24 cellular contexts compared by ENCODE assay signal in the genomic region with DNA sequence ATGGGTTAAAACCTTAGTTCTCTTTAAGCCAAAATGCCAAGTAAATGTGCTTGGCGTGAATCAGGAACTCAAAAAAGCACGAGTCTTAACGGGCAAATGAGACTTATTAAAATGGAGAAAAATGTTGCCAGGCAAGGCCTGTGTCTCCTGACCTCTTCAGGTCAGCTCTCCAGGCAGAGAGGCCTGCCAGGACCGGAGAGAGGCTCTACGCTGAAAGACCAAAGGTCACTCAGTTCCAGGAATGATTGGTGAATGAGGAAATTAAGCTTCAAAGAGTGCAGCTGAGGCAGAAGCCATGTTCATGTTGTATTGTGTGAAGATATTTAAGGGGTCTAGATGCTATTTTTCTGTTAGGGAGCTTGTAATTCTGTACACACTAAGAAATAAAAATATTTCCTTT.
DNase-seq lines count a peak whose midpoint lies in the region; ATAC-seq, FAIRE-seq and TF ChIP-seq lines count a peak whose summit lies in the region.
"Had no signal": no experiment of that assay in that cellular context is flagged by ENCODE, and none has a peak within 500 bp of the region (broad histone marks: within the 10 kb centered on the region; RNA-seq: fewer than 3 reads in every experiment).

No MANE protein-coding gene starts in this region.

- no peaks in the 10 kb centered on the region for H3K27me3 Mint-ChIP-seq in Caco-2 (ENCODE audit: insufficient read depth, unreplicated experiment)
- peaks cover 0 to 16% of the 10 kb centered on the region in 2 donors for H3K27me3 Mint-ChIP-seq in effector memory CD8-positive, alpha-beta T cell

- no peak for TF ChIP-seq POLR2A in uterus (IDR thresholded peaks at IDR 0.05)

- DNase-seq in Caco-2 (peak; percentile 46 to 63), HuH-7.5 (ENCODE audit: low spot score) (peak; percentile 20), left lung (peak in 1 of 2 donors; percentile 59), pons (ENCODE audit: low spot score) (peak; percentile 8), RCC 7860 (ENCODE audit: low spot score) (no peak), uterus (no peak), SK-N-SH (no peak)
- DNase-seq in effector memory CD8-positive, alpha-beta T cell: no peak
- DNase-seq: activated CD4-positive, alpha-beta memory T cell treated with anti-CD3 and anti-CD28 coated beads for 36 hours; activated naive CD4-positive, alpha-beta T cell treated with Interleukin-2 at 50 U/mL for 16 hours; CD8-positive, alpha-beta memory T cell; cerebellar nuclear complex; DND-41; effector CD8-positive, alpha-beta T cell; esophagus squamous epithelium; Kasumi-1; natural killer cell; NCI-H1105; NCI-H774; psoas muscle; stimulated activated CD4-positive, alpha-beta T cell treated with anti-CD3 and anti-CD28 coated beads, Interleukin-12 subunit alpha, Interleukin-12 subunit beta, amount 100 ng/mL, for 4 hours had no signal

- H3K4me3 ChIP-seq in Caco-2 (ENCODE audit: low read depth, low read length): no peak overlapping the region
- H3K4me3 ChIP-seq in left lung: no peak overlapping the region
- no peak overlapping the region for H3K4me3 ChIP-seq in uterus
- no peak overlapping the region for H3K4me3 ChIP-seq in SK-N-SH (ENCODE audit: low read depth in 2 of 2, low read length in 1 of 2)
- H3K4me3 ChIP-seq: esophagus squamous epithelium, psoas muscle, thoracic aorta had no signal

- H4K20me1 ChIP-seq in SK-N-SH (ENCODE audit: insufficient read depth): no peaks in the 10 kb centered on the region

- POLR2A ChIA-PET in Caco-2 (lab: Charles Lee) (no interaction called here), SK-N-SH (lab: Yijun Ruan, JAX) (no interaction called here)

- no peak for TF ChIP-seq EP300 in SK-N-SH (IDR thresholded peaks at IDR 0.05; ENCODE audit: borderline replicate concordance in 1 of 2, low read depth in 1 of 2, low read length in 1 of 2)

- no peaks in the 10 kb centered on the region for H3K79me2 ChIP-seq in SK-N-SH (ENCODE audit: insufficient read depth)

- BruUV-seq in Caco-2 (replicated peaks; lab: Mats Ljungman, UMichigan): no TSS peak

- peak overlapping the region; percentile 23 for H3K4me3 Mint-ChIP-seq in Caco-2 (ENCODE audit: unreplicated experiment)
- no peak overlapping the region for H3K4me3 Mint-ChIP-seq in effector memory CD8-positive, alpha-beta T cell
- H3K4me3 Mint-ChIP-seq: activated CD4-positive, alpha-beta memory T cell treated with anti-CD3 and anti-CD28 coated beads for 36 hours; CD8-positive, alpha-beta memory T cell; natural killer cell; T-helper 1 cell treated with Interleukin-12 subunit alpha and Interleukin-12 subunit beta and Interleukin-4 antibody, amounts not matched to agents 30 μg/mL and 1 μg/mL, for 36 hours had no signal

- H3K27me3 ChIP-seq in Caco-2 (replicated peaks; ENCODE audit: control insufficient read depth, insufficient read depth, low read length) (no peaks in the 10 kb centered on the region), left lung (no peaks in the 10 kb centered on the region), uterus (no peaks in the 10 kb centered on the region), SK-N-SH (ENCODE audit: insufficient read depth) (peaks cover 11% of the 10 kb centered on the region; the same call in 1 of the 2 replicates)
- H3K27me3 ChIP-seq: esophagus squamous epithelium had no signal

- no peak overlapping the region for H3K9ac ChIP-seq in SK-N-SH

- 3% methylated on average over 5 of the region's 5 CpGs for WGBS in SK-N-SH (ENCODE audit: low lambda C conversion rate)

- CTCF ChIA-PET in Caco-2 (lab: Charles Lee): no interaction called here
- CTCF ChIA-PET in SK-N-SH (lab: Yijun Ruan, JAX): interaction anchor here (2.4 kb wide), 1 partner anchor 34 kb away, joined by 5 read pairs; no protein-coding TSS in a partner anchor

- no peak for FAIRE-seq in RCC 7860 (lab: Jason Lieb, UNC)
- FAIRE-seq: GM18507 had no signal

- intact Hi-C loops in Caco-2 (cut with micrococcal nuclease; ENCODE audit: unreplicated experiment) (no loop called here), left lung (cut with DNase I) (no loop called here), uterus (cut with DNase I; ENCODE audit: low total_unique reads) (no loop called here)

- peaks cover 14% of the 10 kb centered on the region for H3K4me1 Mint-ChIP-seq in Caco-2 (ENCODE audit: low read depth, unreplicated experiment)
- H3K4me1 Mint-ChIP-seq in effector memory CD8-positive, alpha-beta T cell (ENCODE audit: low read depth in 2 of 2): no peaks in the 10 kb centered on the region
- H3K4me1 Mint-ChIP-seq: CD8-positive, alpha-beta memory T cell; natural killer cell had no signal

- no peaks in the 10 kb centered on the region for H3K36me3 Mint-ChIP-seq in Caco-2 (ENCODE audit: insufficient read depth, unreplicated experiment)
- no peaks in the 10 kb centered on the region for H3K36me3 Mint-ChIP-seq in effector memory CD8-positive, alpha-beta T cell (ENCODE audit: insufficient read depth)
- H3K36me3 Mint-ChIP-seq: activated CD4-positive, alpha-beta memory T cell treated with anti-CD3 and anti-CD28 coated beads for 36 hours; CD8-positive, alpha-beta memory T cell; natural killer cell had no signal

- H3K9me3 ChIP-seq in Caco-2 (no peaks in the 10 kb centered on the region), left lung (no peaks in the 10 kb centered on the region), uterus (no peaks in the 10 kb centered on the region), SK-N-SH (no peaks in the 10 kb centered on the region)
- H3K9me3 ChIP-seq: esophagus squamous epithelium, psoas muscle, thoracic aorta had no signal

- no peak overlapping the region for H2AFZ ChIP-seq in SK-N-SH (ENCODE audit: low read depth)

- TF ChIP-seq RAD21 in SK-N-SH (IDR thresholded peaks at IDR 0.05; ENCODE audit: low read length): no peak

- H3F3A ChIP-seq in SK-N-SH (replicated peaks; ENCODE audit: insufficient read depth): no peaks in the 10 kb centered on the region

- H3K4me1 ChIP-seq in Caco-2 (peaks cover 15% of the 10 kb centered on the region), left lung (peaks cover 0 to 8% of the 10 kb centered on the region in 2 donors), uterus (no peaks in the 10 kb centered on the region), SK-N-SH (ENCODE audit: control insufficient read depth in 1 of 2, insufficient read depth in 2 of 2, low read depth in 1 of 2, low read length in 1 of 2) (no peaks in the 10 kb centered on the region)

- H3K27ac ChIP-seq in left lung (peak overlapping the region in 1 of 2 donors; percentile 54), uterus (no peak overlapping the region), SK-N-SH (ENCODE audit: low read depth in 2 of 2, low read length in 1 of 2) (no peak overlapping the region)
- H3K27ac ChIP-seq: esophagus squamous epithelium, psoas muscle, thoracic aorta had no signal

- no peak overlapping the region for H3K4me2 ChIP-seq in SK-N-SH

- no peak for TF ChIP-seq CTCF in Caco-2 (IDR thresholded peaks at IDR 0.05; ENCODE audit: insufficient read depth in 1 of 2, low read depth in 1 of 2, low read length in 1 of 2, severe bottlenecking in 1 of 2, unreplicated experiment in 1 of 2)
- no peak for TF ChIP-seq CTCF in left lung (IDR thresholded peaks at IDR 0.05)
- TF ChIP-seq CTCF in uterus (IDR thresholded peaks at IDR 0.05): no peak
- TF ChIP-seq CTCF in SK-N-SH (IDR thresholded peaks at IDR 0.05): no peak

- H3K36me3 ChIP-seq in Caco-2 (ENCODE audit: control insufficient read depth, insufficient read depth, low read length) (no peaks in the 10 kb centered on the region), left lung (no peaks in the 10 kb centered on the region), uterus (no peaks in the 10 kb centered on the region), SK-N-SH (replicated peaks in 1 of 2; ENCODE audit: control insufficient read depth in 1 of 2, insufficient read depth in 2 of 2, low read length in 1 of 2) (no peaks in the 10 kb centered on the region)
- H3K36me3 ChIP-seq: esophagus squamous epithelium, thoracic aorta had no signal

- no peaks in the 10 kb centered on the region for H3K9me3 Mint-ChIP-seq in Caco-2 (ENCODE audit: unreplicated experiment)
- H3K9me3 Mint-ChIP-seq in effector memory CD8-positive, alpha-beta T cell: peaks cover 0 to 2% of the 10 kb centered on the region in 2 donors
- H3K9me3 Mint-ChIP-seq: activated CD4-positive, alpha-beta memory T cell treated with anti-CD3 and anti-CD28 coated beads for 36 hours; CD8-positive, alpha-beta memory T cell; T-helper 1 cell treated with Interleukin-12 subunit alpha and Interleukin-12 subunit beta and Interleukin-4 antibody, amounts not matched to agents 30 μg/mL and 1 μg/mL, for 36 hours had no signal

- H3K9me2 ChIP-seq in SK-N-SH: no peaks in the 10 kb centered on the region

- H3K27ac Mint-ChIP-seq in Caco-2 (ENCODE audit: unreplicated experiment): peak overlapping the region; percentile 46
- no peak overlapping the region for H3K27ac Mint-ChIP-seq in effector memory CD8-positive, alpha-beta T cell
- H3K27ac Mint-ChIP-seq: activated CD4-positive, alpha-beta memory T cell treated with anti-CD3 and anti-CD28 coated beads for 36 hours; CD8-positive, alpha-beta memory T cell; natural killer cell; T-helper 1 cell treated with Interleukin-12 subunit alpha and Interleukin-12 subunit beta and Interleukin-4 antibody, amounts not matched to agents 30 μg/mL and 1 μg/mL, for 36 hours had no signal

- ATAC-seq in left lung: peak; percentile 81
- no peak for ATAC-seq in effector memory CD8-positive, alpha-beta T cell (replicated peaks)
- ATAC-seq: natural killer cell, psoas muscle had no signal

TF ChIP-seq in SK-N-SH, 30 proteins besides CTCF, POLR2A, EP300 and RAD21:
- TF ChIP-seq, protein P1, sequence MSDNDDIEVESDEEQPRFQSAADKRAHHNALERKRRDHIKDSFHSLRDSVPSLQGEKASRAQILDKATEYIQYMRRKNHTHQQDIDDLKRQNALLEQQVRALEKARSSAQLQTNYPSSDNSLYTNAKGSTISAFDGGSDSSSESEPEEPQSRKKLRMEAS (IDR thresholded peaks at IDR 0.05; ENCODE audit: low read depth): no peak
- TF ChIP-seq JUND (IDR thresholded peaks at IDR 0.05) (no peak), MXI1 (IDR thresholded peaks at IDR 0.05; ENCODE audit: low read depth, low read length) (no peak)

Comparison
In these comparisons a context has a peak if more than half of its experiments do, and no peak if none do; other contexts are left out.
1. DNase-seq: peak in Caco-2 (2 of 2), HuH-7.5 (single experiment) and pons (single experiment); none in effector memory CD8-positive, alpha-beta T cell (0 of 3), RCC 7860 (single experiment), uterus (0 of 2) and SK-N-SH (single experiment).